In the genomic region with DNA sequence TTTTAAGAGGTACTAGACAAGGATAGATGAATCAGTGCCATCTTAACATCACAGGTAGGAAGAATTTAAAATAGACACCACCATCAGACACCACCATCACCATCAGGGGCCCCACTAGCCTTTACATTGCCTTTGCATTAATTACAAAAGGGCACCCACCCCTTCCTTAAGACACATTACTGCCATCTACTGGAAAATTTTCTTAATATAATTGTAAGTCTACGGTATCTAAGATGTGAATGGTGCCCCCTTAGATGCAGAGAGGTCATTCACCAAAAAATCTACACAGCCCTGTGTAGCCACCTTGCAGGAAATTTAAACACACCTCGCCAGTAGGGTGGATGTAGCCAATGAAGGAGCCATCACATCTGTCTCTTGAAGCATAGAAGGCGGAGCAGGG, we compare ENCODE assay signal across 9 cellular contexts.
A peak's percentile ranks its signal among the peaks of the same experiment; 100 is the strongest.
DNase-seq lines count a peak whose midpoint lies in the region; ATAC-seq and TF ChIP-seq lines count a peak whose summit lies in the region.
"Had no signal": no experiment of that assay in that cellular context is flagged by ENCODE, and none has a peak within 500 bp of the region (broad histone marks: within the 10 kb centered on the region; RNA-seq: fewer than 3 reads in every experiment).

No MANE protein-coding gene starts in this region.

- intact Hi-C loops in sigmoid colon (cut with DNase I) = loop anchor here (10.0 kb wide), 1 partner anchor 221 kb away; no protein-coding TSS in a partner anchor
- intact Hi-C loops in activated T-helper 1 cell treated with anti-CD3 and anti-CD28 coated beads, Interleukin-12 subunit alpha, Interleukin-12 subunit beta, Interleukin-2, Interleukin-4 antibody, amounts not matched to agents 30 ng/mL and 10 ng/mL and 1 ng/mL, durations not matched to agents 14 hours and 24 hours and 36 hours (cut with micrococcal nuclease) = loop anchor here (1.0 to 10.0 kb wide), 5 partner anchors 179 to 321 kb away; no protein-coding TSS in a partner anchor

- no peak for TF ChIP-seq POLR2A in sigmoid colon (IDR thresholded peaks at IDR 0.05)

- no peak overlapping the region for H3K27ac Mint-ChIP-seq in activated T-helper 1 cell treated with anti-CD3 and anti-CD28 coated beads, Interleukin-12 subunit alpha, Interleukin-12 subunit beta, Interleukin-2, Interleukin-4 antibody, amounts not matched to agents 30 ng/mL and 10 ng/mL and 1 ng/mL, durations not matched to agents 14 hours and 24 hours and 36 hours

- TF ChIP-seq CTCF in GM12874 (IDR thresholded peaks at IDR 0.05; ENCODE audit: insufficient read depth, low read depth, low read length) (0 out of 2 replicates have a peak, but pooled peaks have one; percentile 1), sigmoid colon (IDR thresholded peaks at IDR 0.05) (peak in 1 of 4 experiments; percentile 12)

- peaks cover 2% of the 10 kb centered on the region for H3K27me3 Mint-ChIP-seq in activated T-helper 1 cell treated with anti-CD3 and anti-CD28 coated beads, Interleukin-12 subunit alpha, Interleukin-12 subunit beta, Interleukin-2, Interleukin-4 antibody, amounts not matched to agents 30 ng/mL and 10 ng/mL and 1 ng/mL, durations not matched to agents 14 hours and 24 hours and 36 hours (ENCODE audit: insufficient read depth)

- no peaks in the 10 kb centered on the region for H3K9me3 ChIP-seq in sigmoid colon

- DNase-seq in Ammon's horn (ENCODE audit: low spot score) = peak; percentile 4
- peak; percentile 59 to 76 for DNase-seq in NOMO-1 (lab: John Stamatoyannopoulos, UW; ENCODE audit: unreplicated experiment in 2 of 2)
- peak; percentile 8 for DNase-seq in fibroblast of peridontal ligament (ENCODE audit: extremely low read depth)
- no peak for DNase-seq in sigmoid colon
- no peak for DNase-seq in AG08396 (ENCODE audit: low spot score)
- DNase-seq in activated T-helper 1 cell treated with anti-CD3 and anti-CD28 coated beads, Interleukin-12 subunit alpha, Interleukin-12 subunit beta, Interleukin-2, Interleukin-4 antibody, amounts not matched to agents 30 ng/mL and 10 ng/mL and 1 ng/mL, durations not matched to agents 14 hours and 24 hours and 36 hours (ENCODE audit: low spot score) = no peak

- no peak overlapping the region for H3K4me3 Mint-ChIP-seq in activated T-helper 1 cell treated with anti-CD3 and anti-CD28 coated beads, Interleukin-12 subunit alpha, Interleukin-12 subunit beta, Interleukin-2, Interleukin-4 antibody, amounts not matched to agents 30 ng/mL and 10 ng/mL and 1 ng/mL, durations not matched to agents 14 hours and 24 hours and 36 hours

- 61 to 71% methylated on average over 3 of the region's 3 CpGs for WGBS in sigmoid colon, 2 donors

- no peaks in the 10 kb centered on the region for H3K27me3 ChIP-seq in sigmoid colon

- no peak overlapping the region for H3K4me3 ChIP-seq in sigmoid colon
- H3K4me3 ChIP-seq: lung had no signal

- no peaks in the 10 kb centered on the region for H3K4me1 Mint-ChIP-seq in activated T-helper 1 cell treated with anti-CD3 and anti-CD28 coated beads, Interleukin-12 subunit alpha, Interleukin-12 subunit beta, Interleukin-2, Interleukin-4 antibody, amounts not matched to agents 30 ng/mL and 10 ng/mL and 1 ng/mL, durations not matched to agents 14 hours and 24 hours and 36 hours (ENCODE audit: low read depth)

- no peaks in the 10 kb centered on the region for H3K36me3 ChIP-seq in sigmoid colon

- no peak for ATAC-seq in HG02798 (IDR thresholded peaks at IDR 0.05; ENCODE audit: poor library complexity, unreplicated experiment)

- no peaks in the 10 kb centered on the region for H3K9me3 Mint-ChIP-seq in activated T-helper 1 cell treated with anti-CD3 and anti-CD28 coated beads, Interleukin-12 subunit alpha, Interleukin-12 subunit beta, Interleukin-2, Interleukin-4 antibody, amounts not matched to agents 30 ng/mL and 10 ng/mL and 1 ng/mL, durations not matched to agents 14 hours and 24 hours and 36 hours

- H3K4me1 ChIP-seq in sigmoid colon = no peaks in the 10 kb centered on the region

- TF ChIP-seq EP300 in sigmoid colon (IDR thresholded peaks at IDR 0.05) = no peak

- H3K27ac ChIP-seq in sigmoid colon = no peak overlapping the region

- H3K36me3 Mint-ChIP-seq in activated T-helper 1 cell treated with anti-CD3 and anti-CD28 coated beads, Interleukin-12 subunit alpha, Interleukin-12 subunit beta, Interleukin-2, Interleukin-4 antibody, amounts not matched to agents 30 ng/mL and 10 ng/mL and 1 ng/mL, durations not matched to agents 14 hours and 24 hours and 36 hours (ENCODE audit: low read depth) = no peaks in the 10 kb centered on the region

Comparison
In these comparisons a context has a peak if more than half of its experiments do, and no peak if none do; other contexts are left out.
1. DNase-seq: peak in Ammon's horn (single experiment), NOMO-1 (2 of 2) and fibroblast of peridontal ligament (single experiment); none in sigmoid colon (single experiment), AG08396 (single experiment) and activated T-helper 1 cell treated with anti-CD3 and anti-CD28 coated beads, Interleukin-12 subunit alpha, Interleukin-12 subunit beta, Interleukin-2, Interleukin-4 antibody, amounts not matched to agents 30 ng/mL and 10 ng/mL and 1 ng/mL, durations not matched to agents 14 hours and 24 hours and 36 hours (single experiment).